3 cellular contexts compared by ENCODE assay signal in genomic region chr2:105677901-105678300, GRCh38.
"Had no signal": no experiment of that assay in that cellular context is flagged by ENCODE, and none has a peak within 500 bp of the region (broad histone marks: within the 10 kb centered on the region; RNA-seq: fewer than 3 reads in every experiment).

No MANE protein-coding gene starts in this region.

- ATAC-seq: GM12878 had no signal

- DNase-seq: GDM1, GF-D8 had no signal

- H3K4me3 ChIP-seq: GM12878 had no signal
